ENCODE assay signal across 9 cellular contexts in the genomic region with DNA sequence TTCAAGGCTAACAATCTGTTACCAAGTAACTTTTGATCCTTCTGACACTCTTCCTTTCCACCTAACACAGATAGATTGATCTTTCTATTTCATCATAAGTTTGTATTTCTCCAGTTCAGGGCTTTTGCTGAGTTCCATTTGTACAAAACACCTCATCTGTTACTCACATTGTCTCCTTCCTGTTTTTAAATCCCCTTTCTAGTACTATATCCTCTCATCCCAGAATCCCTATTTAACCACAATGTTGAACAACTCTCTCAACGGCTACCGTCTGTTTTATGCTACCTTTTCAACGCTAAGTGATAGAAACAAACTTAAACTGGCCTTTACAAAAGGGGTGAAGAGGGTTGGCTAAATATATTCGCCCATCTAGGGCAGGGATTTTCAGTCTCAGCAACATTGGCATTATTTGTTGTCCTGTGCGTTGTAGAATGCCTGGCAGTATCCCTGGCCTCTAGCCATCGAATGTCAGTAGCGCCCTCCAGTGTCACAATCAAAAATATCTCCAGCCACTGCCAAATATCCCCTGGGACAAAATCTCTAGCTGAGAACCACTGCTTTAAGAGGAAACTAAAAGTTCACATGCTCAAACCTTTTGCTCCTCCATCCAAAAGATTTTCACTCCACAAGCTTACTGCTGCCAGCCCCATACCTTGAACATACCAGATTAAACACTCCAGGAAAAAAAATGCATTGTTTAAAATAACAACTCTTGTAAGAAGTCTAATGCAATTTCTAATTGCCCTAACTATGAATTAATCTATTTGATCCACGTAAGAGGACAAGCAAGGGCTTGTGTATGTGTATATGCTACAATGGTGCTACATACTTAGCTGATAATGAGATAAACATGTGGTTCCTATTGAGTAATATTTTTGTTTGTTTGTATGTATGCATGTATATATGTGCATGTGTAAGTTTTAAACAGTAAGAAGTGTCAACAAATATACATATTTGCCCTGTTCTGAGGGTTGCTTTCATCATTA.
DNase-seq lines count a peak whose midpoint lies in the region; ATAC-seq, FAIRE-seq and TF ChIP-seq lines count a peak whose summit lies in the region.
"Had no signal": no experiment of that assay in that cellular context is flagged by ENCODE, and none has a peak within 500 bp of the region (broad histone marks: within the 10 kb centered on the region; RNA-seq: fewer than 3 reads in every experiment).

No MANE protein-coding gene starts in this region.

- H2AFZ ChIP-seq in astrocyte (ENCODE audit: low read depth, low read length): peak overlapping the region; percentile 85

- CTCF ChIA-PET in AG04450 (lab: Charles Lee): interaction anchor here (0.6 to 3.9 kb wide), 16 partner anchors 9 to 223 kb away, joined by 3 to 52 read pairs (median 3); no protein-coding TSS in a partner anchor

- peak overlapping the region; percentile 69 for H3K9ac ChIP-seq in astrocyte (ENCODE audit: low read length)

- H3K4me1 ChIP-seq in astrocyte (ENCODE audit: insufficient read depth, low read length): peaks cover 15% of the 10 kb centered on the region

- ATAC-seq in GM19467 (IDR thresholded peaks at IDR 0.05; ENCODE audit: unreplicated experiment): peak; percentile 52
- no peak for ATAC-seq in GM21717 (IDR thresholded peaks at IDR 0.05; ENCODE audit: unreplicated experiment)

- H3K4me2 ChIP-seq in astrocyte (ENCODE audit: low read length): peak overlapping the region; percentile 80

- H3K27ac ChIP-seq in AG04450 (ENCODE audit: low read depth, low read length) (no peak overlapping the region), astrocyte (ENCODE audit: low read depth, low read length) (no peak overlapping the region)

- H3K4me3 ChIP-seq in AG04450 (ENCODE audit: low read depth, low read length) (no peak overlapping the region), astrocyte (ENCODE audit: insufficient read depth, low read depth, low read length) (peak overlapping the region; percentile 20)

- H3K4me3 Mint-ChIP-seq in astrocyte (ENCODE audit: unreplicated experiment): no peak overlapping the region
- H3K4me3 Mint-ChIP-seq: activated naive CD8-positive, alpha-beta T cell treated with anti-CD3 and anti-CD28 coated beads, Interleukin-2, amount 10 ng/mL, durations not matched to agents 7 days and 5 days had no signal

- H3K36me3 Mint-ChIP-seq in astrocyte (ENCODE audit: low read depth, unreplicated experiment): no peaks in the 10 kb centered on the region
- H3K36me3 Mint-ChIP-seq: activated naive CD8-positive, alpha-beta T cell treated with anti-CD3 and anti-CD28 coated beads, Interleukin-2, amount 10 ng/mL, durations not matched to agents 7 days and 5 days had no signal

- H3K79me2 ChIP-seq in astrocyte (ENCODE audit: insufficient read depth, low read length): no peaks in the 10 kb centered on the region

- H4K20me1 ChIP-seq in astrocyte (ENCODE audit: insufficient read depth, low read length): no peaks in the 10 kb centered on the region

- H3K27me3 Mint-ChIP-seq in astrocyte (ENCODE audit: low read depth, unreplicated experiment): no peaks in the 10 kb centered on the region
- H3K27me3 Mint-ChIP-seq: activated naive CD8-positive, alpha-beta T cell treated with anti-CD3 and anti-CD28 coated beads, Interleukin-2, amount 10 ng/mL, durations not matched to agents 7 days and 5 days had no signal

- peaks cover 2% of the 10 kb centered on the region; the same call in 1 of the 2 replicates for H3K9me3 ChIP-seq in AG04450 (ENCODE audit: control insufficient read depth, insufficient read depth, low read length)
- H3K9me3 ChIP-seq in astrocyte (ENCODE audit: insufficient read depth, low read depth, low read length): peaks cover 4% of the 10 kb centered on the region

- peaks cover 15% of the 10 kb centered on the region for H3K4me1 Mint-ChIP-seq in astrocyte (ENCODE audit: low read depth, unreplicated experiment)

- DNase-seq in AG04450 (ENCODE audit: low read depth, low spot score) (no peak), NCI-H128 (lab: John Stamatoyannopoulos, UW; ENCODE audit: unreplicated experiment) (peak; percentile 6), astrocyte (ENCODE audit: low read depth) (peak; percentile 5), left kidney (ENCODE audit: low read depth, low spot score) (peak; percentile 66), NOMO-1 treated with DMSO at 0.1 percent for 48 hours (lab: John Stamatoyannopoulos, UW; ENCODE audit: unreplicated experiment) (no peak)
- no peak for DNase-seq in stimulated activated CD4-positive, alpha-beta T cell treated with anti-CD3 and anti-CD28 coated beads, Interleukin-4, amount 100 ng/mL, for 24 hours
- DNase-seq: activated naive CD8-positive, alpha-beta T cell treated with anti-CD3 and anti-CD28 coated beads, Interleukin-2, amount 10 ng/mL, durations not matched to agents 7 days and 5 days had no signal

- no peak for FAIRE-seq in astrocyte (lab: Jason Lieb, UNC)

- POLR2A ChIA-PET in AG04450 (lab: Yijun Ruan, JAX): no interaction called here

- peaks cover 5% of the 10 kb centered on the region for H3K9me3 Mint-ChIP-seq in astrocyte (ENCODE audit: unreplicated experiment)

- TF ChIP-seq CTCF in AG04450 (IDR thresholded peaks at IDR 0.05; ENCODE audit: low read depth, low read length) (peak; percentile 58), astrocyte (IDR thresholded peaks at IDR 0.05; ENCODE audit: insufficient read depth, low read depth, low read length) (peak; percentile 67)

- H3K36me3 ChIP-seq in astrocyte (ENCODE audit: insufficient read depth, low read length): no peaks in the 10 kb centered on the region

- H3K27me3 ChIP-seq in AG04450 (ENCODE audit: control insufficient read depth, insufficient read depth, low read length): no peaks in the 10 kb centered on the region
- H3K27me3 ChIP-seq in astrocyte (ENCODE audit: insufficient read depth, low read length): no peaks in the 10 kb centered on the region

- peak overlapping the region; percentile 64 for H3K27ac Mint-ChIP-seq in astrocyte (ENCODE audit: unreplicated experiment)
- H3K27ac Mint-ChIP-seq: activated naive CD8-positive, alpha-beta T cell treated with anti-CD3 and anti-CD28 coated beads, Interleukin-2, amount 10 ng/mL, durations not matched to agents 7 days and 5 days had no signal

Comparison
In these comparisons a context has a peak if more than half of its experiments do, and no peak if none do; other contexts are left out.
1. DNase-seq: peak in NCI-H128 (single experiment), astrocyte (single experiment) and left kidney (single experiment); none in AG04450 (single experiment), NOMO-1 treated with DMSO at 0.1 percent for 48 hours (single experiment) and stimulated activated CD4-positive, alpha-beta T cell treated with anti-CD3 and anti-CD28 coated beads, Interleukin-4, amount 100 ng/mL, for 24 hours (single experiment).